25 cellular contexts compared by ENCODE assay signal in genomic region chr16:12028220-12028619, GRCh38.
"Had no signal": no experiment of that assay in that cellular context is flagged by ENCODE, and none has a peak within 500 bp of the region (broad histone marks: within the 10 kb centered on the region; RNA-seq: fewer than 3 reads in every experiment).

No MANE protein-coding gene starts in this region.

- DNase-seq: activated CD4-positive, alpha-beta T cell treated with anti-CD3 and anti-CD28 coated beads for 4 hours; activated CD4-positive, alpha-beta T cell treated with anti-CD3 and anti-CD28 coated beads, Interleukin-2, amount 50 U/mL, for 4 hours; activated CD4-positive, CD25-positive, alpha-beta regulatory T cell; activated gamma-delta T cell; activated naive CD4-positive, alpha-beta T cell treated with anti-CD3 and anti-CD28 coated beads, Interleukin-2, amount 10 ng/mL, durations not matched to agents 7 days and 5 days; amniotic stem cell; brain microvascular endothelial cell; caudate nucleus; cortex of kidney; left lung; lower lobe of right lung; mucosa of descending colon; stimulated activated CD4-positive, alpha-beta T cell treated with anti-CD3 and anti-CD28 coated beads, Interleukin-1b, Interleukin-23, amount 100 ng/mL, for 48 hours; stimulated activated CD4-positive, alpha-beta T cell treated with anti-CD3 and anti-CD28 coated beads, Interleukin-4, amount 100 ng/mL, for 4 hours; stimulated activated CD8-positive, alpha-beta memory T cell treated with anti-CD3 and anti-CD28 coated beads, Interleukin-4, amount 100 ng/mL, for 48 hours; stimulated activated naive CD4-positive, alpha-beta T cell had no signal

- H3K9me3 Mint-ChIP-seq: activated naive CD4-positive, alpha-beta T cell treated with anti-CD3 and anti-CD28 coated beads, Interleukin-2, amount 10 ng/mL, durations not matched to agents 7 days and 5 days; activated T-helper 1 cell treated with anti-CD3 and anti-CD28 coated beads, Interleukin-12 subunit alpha, Interleukin-12 subunit beta, Interleukin-2, Interleukin-4 antibody, amounts not matched to agents 30 ng/mL and 10 ng/mL and 1 ng/mL, durations not matched to agents 14 hours and 24 hours and 36 hours; natural killer cell treated with Interleukin-12 subunit alpha and Interleukin-12 subunit beta and Interleukin-15 and Interleukin-18, amount 100 ng/mL, for 72 hours; T-helper 2 cell treated with Interferon-gamma antibody and Interleukin-4, amounts not matched to agents 5 μg/mL and 100 μg/mL, for 36 hours had no signal

- H3K36me3 ChIP-seq: brain microvascular endothelial cell, right atrium auricular region had no signal

- H3K4me1 ChIP-seq: esophagus muscularis mucosa, left lung, lower lobe of right lung, right atrium auricular region, tibial nerve had no signal

- H3K4me3 ChIP-seq: esophagus muscularis mucosa, left lung, lower lobe of right lung, mucosa of descending colon, right atrium auricular region, smooth muscle cell, tibial nerve had no signal

- H3K4me3 Mint-ChIP-seq: activated naive CD4-positive, alpha-beta T cell treated with anti-CD3 and anti-CD28 coated beads, Interleukin-2, amount 10 ng/mL, durations not matched to agents 7 days and 5 days; activated T-helper 1 cell treated with anti-CD3 and anti-CD28 coated beads, Interleukin-12 subunit alpha, Interleukin-12 subunit beta, Interleukin-2, Interleukin-4 antibody, amounts not matched to agents 30 ng/mL and 10 ng/mL and 1 ng/mL, durations not matched to agents 14 hours and 24 hours and 36 hours; natural killer cell treated with Interleukin-12 subunit alpha and Interleukin-12 subunit beta and Interleukin-15 and Interleukin-18, amount 100 ng/mL, for 72 hours; T-helper 2 cell treated with Interferon-gamma antibody and Interleukin-4, amounts not matched to agents 5 μg/mL and 100 μg/mL, for 36 hours had no signal

- H3K4me2 ChIP-seq: smooth muscle cell had no signal

- H3K9me3 ChIP-seq: esophagus muscularis mucosa, left lung, lower lobe of right lung, mucosa of descending colon, right atrium auricular region, tibial nerve had no signal

- H3K27ac Mint-ChIP-seq: activated naive CD4-positive, alpha-beta T cell treated with anti-CD3 and anti-CD28 coated beads, Interleukin-2, amount 10 ng/mL, durations not matched to agents 7 days and 5 days; activated T-helper 1 cell treated with anti-CD3 and anti-CD28 coated beads, Interleukin-12 subunit alpha, Interleukin-12 subunit beta, Interleukin-2, Interleukin-4 antibody, amounts not matched to agents 30 ng/mL and 10 ng/mL and 1 ng/mL, durations not matched to agents 14 hours and 24 hours and 36 hours; natural killer cell treated with Interleukin-12 subunit alpha and Interleukin-12 subunit beta and Interleukin-15 and Interleukin-18, amount 100 ng/mL, for 72 hours; T-helper 2 cell treated with Interferon-gamma antibody and Interleukin-4, amounts not matched to agents 5 μg/mL and 100 μg/mL, for 36 hours had no signal

- H3K27me3 ChIP-seq: brain microvascular endothelial cell, esophagus muscularis mucosa, left lung, right atrium auricular region, tibial nerve had no signal

- H3K27me3 Mint-ChIP-seq: activated naive CD4-positive, alpha-beta T cell treated with anti-CD3 and anti-CD28 coated beads, Interleukin-2, amount 10 ng/mL, durations not matched to agents 7 days and 5 days; natural killer cell treated with Interleukin-12 subunit alpha and Interleukin-12 subunit beta and Interleukin-15 and Interleukin-18, amount 100 ng/mL, for 72 hours had no signal

- H3K36me3 Mint-ChIP-seq: activated naive CD4-positive, alpha-beta T cell treated with anti-CD3 and anti-CD28 coated beads, Interleukin-2, amount 10 ng/mL, durations not matched to agents 7 days and 5 days; natural killer cell treated with Interleukin-12 subunit alpha and Interleukin-12 subunit beta and Interleukin-15 and Interleukin-18, amount 100 ng/mL, for 72 hours had no signal

- H3K27ac ChIP-seq: brain microvascular endothelial cell, esophagus muscularis mucosa, left lung, lower lobe of right lung, right atrium auricular region, tibial nerve had no signal

- FAIRE-seq: astrocyte, frontal cortex had no signal
